In genomic region chr10:46555713-46556514, GRCh38 we compare ENCODE assay signal across 1 cellular context.
TF ChIP-seq lines count a peak whose summit lies in the region.

No MANE protein-coding gene starts in this region.

TF ChIP-seq in GM23338, 12 proteins besides CTCF, POLR2A, EP300 and RAD21 (continued from another document):
- TF ChIP-seq POLR2AphosphoS5 (IDR thresholded peaks at IDR 0.05; ENCODE audit: low read depth), result peak; percentile 63
- peak; percentile 55 for TF ChIP-seq EZH2 (IDR thresholded peaks at IDR 0.05; ENCODE audit: low read depth, unreplicated experiment)
- no peak for TF ChIP-seq STAT1 (IDR thresholded peaks at IDR 0.05; ENCODE audit: unreplicated experiment)
- 0 out of 2 replicates have a peak, but pooled peaks have one; percentile 17 for TF ChIP-seq ETS1 (IDR thresholded peaks at IDR 0.05)
TF ChIP-seq in GM23338: peak in this region for 3.
